24 cellular contexts compared by ENCODE assay signal in genomic region chr7:41418337-41418736, GRCh38.
"Had no signal": no experiment of that assay in that cellular context is flagged by ENCODE, and none has a peak within 500 bp of the region (broad histone marks: within the 10 kb centered on the region; RNA-seq: fewer than 3 reads in every experiment).

No MANE protein-coding gene starts in this region.

- H2AFZ ChIP-seq: PC-9 had no signal

- H3K27ac ChIP-seq: PC-9, Peyer's patch, SJCRH30 had no signal

- H3K27me3 ChIP-seq: MG63, Peyer's patch, SJCRH30 had no signal

- H3K36me3 ChIP-seq: MG63, Peyer's patch, SJCRH30 had no signal

- DNase-seq: IMR-90, Karpas-422, KG1, MG63, NCI-H1092, NCI-H1105 treated with DMSO at 0.1 percent for 48 hours, NCI-H1417 treated with DMSO at 0.1 percent for 48 hours, NCI-H146, NCI-H187, NCI-H2029, NCI-H2081 treated with DMSO at 0.1 percent for 48 hours, NCI-H2171, NCI-H226, NCI-H446, NCI-H510A, NCI-H524 treated with DMSO at 0.1 percent for 48 hours, NCI-H69, NCI-H774, Peyer's patch, SHP77 treated with DMSO at 0.1 percent for 48 hours, SJCRH30 had no signal

- H3K4me3 ChIP-seq: MG63, PC-9, Peyer's patch, SJCRH30 had no signal

- H3K4me1 ChIP-seq: Peyer's patch, SJCRH30 had no signal

- H3K9me3 ChIP-seq: Peyer's patch, SJCRH30 had no signal

- ATAC-seq: Right ventricle myocardium inferior, SK-N-SH treated with all-trans-retinoic acid at 6 μM for 48 hours had no signal

- H3K4me2 ChIP-seq: PC-9 had no signal
